13 cellular contexts compared by ENCODE assay signal in genomic region chr7:95395755-95396135, GRCh38. TPM values are rescaled to one million over a fixed set of nuclear protein-coding genes. Genes with fewer than 3 reads are reported as not detected.
DNase-seq lines count a peak whose midpoint lies in the region; ATAC-seq, FAIRE-seq and TF ChIP-seq lines count a peak whose summit lies in the region.
"Had no signal": no experiment of that assay in that cellular context is flagged by ENCODE, and none has a peak within 500 bp of the region (broad histone marks: within the 10 kb centered on the region; RNA-seq: fewer than 3 reads in every experiment).

No MANE protein-coding gene starts in this region.

- dilution Hi-C loops in keratinocyte (cut with MboI; ENCODE audit: extremely low pct_ligation_motif_present, low sequenced_read_pairs) = no loop called here

- POLR2A ChIA-PET in activated CD8-positive, alpha-beta T cell treated with anti-CD3 and anti-CD28 coated beads for 36 hours (lab: Charles Lee) = no interaction called here

- H2AFZ ChIP-seq in keratinocyte (ENCODE audit: control insufficient read depth, low read length) = peak overlapping the region; percentile 72

- H3K36me3 Mint-ChIP-seq in activated T-cell treated with anti-CD3 and anti-CD28 coated beads, Interleukin-2, amount 50 U/mL, for 24 hours (ENCODE audit: low read depth) = no peaks in the 10 kb centered on the region
- no peaks in the 10 kb centered on the region for H3K36me3 Mint-ChIP-seq in activated CD8-positive, alpha-beta T cell treated with anti-CD3 and anti-CD28 coated beads for 36 hours (ENCODE audit: low read depth)

- H3K79me2 ChIP-seq in keratinocyte (ENCODE audit: control insufficient read depth, insufficient read depth, low read length) = no peaks in the 10 kb centered on the region

- FAIRE-seq in keratinocyte (lab: Jason Lieb, UNC) = no peak

- no peak for TF ChIP-seq CTCF in activated CD8-positive, alpha-beta T cell treated with anti-CD3 and anti-CD28 coated beads for 36 hours (IDR thresholded peaks at IDR 0.05)
- no peak for TF ChIP-seq CTCF in keratinocyte (optimal IDR thresholded peaks at IDR 0.05 in 1 of 3, IDR thresholded peaks at IDR 0.05 in 1 of 3, conservative IDR thresholded peaks at IDR 0.05 in 1 of 3; ENCODE audit: extremely low read depth in 1 of 3, insufficient read depth in 2 of 3, low read length in 3 of 3)

- H3K4me3 ChIP-seq in keratinocyte (ENCODE audit: control insufficient read depth in 2 of 3, extremely low read depth in 1 of 3, insufficient read depth in 2 of 3, low read depth in 1 of 3, low read length in 3 of 3) = peak overlapping the region; percentile 53 to 75 (median 53)
- peak overlapping the region; percentile 62 to 73 (median 70) for H3K4me3 ChIP-seq in subcutaneous abdominal adipose tissue (ENCODE audit: low read depth in 1 of 5, low read length in 5 of 5)
- H3K4me3 ChIP-seq: SJCRH30 had no signal

- no peak for ATAC-seq in activated CD8-positive, alpha-beta T cell treated with anti-CD3 and anti-CD28 coated beads for 36 hours
- ATAC-seq in GM21381 (IDR thresholded peaks at IDR 0.05; ENCODE audit: unreplicated experiment) = no peak

- H3K9me3 ChIP-seq in keratinocyte (ENCODE audit: control insufficient read depth, low read depth, low read length) (no peaks in the 10 kb centered on the region), subcutaneous abdominal adipose tissue (ENCODE audit: control insufficient read depth in 5 of 5, low read length in 5 of 5) (no peaks in the 10 kb centered on the region)
- H3K9me3 ChIP-seq: SJCRH30 had no signal

- H3K4me1 Mint-ChIP-seq in activated T-cell treated with anti-CD3 and anti-CD28 coated beads, Interleukin-2, amount 50 U/mL, for 24 hours (ENCODE audit: low read depth) = peaks cover 9% of the 10 kb centered on the region
- H3K4me1 Mint-ChIP-seq in activated CD8-positive, alpha-beta T cell treated with anti-CD3 and anti-CD28 coated beads for 36 hours (ENCODE audit: low read depth) = peaks cover 3% of the 10 kb centered on the region

- H3K4me1 ChIP-seq in keratinocyte (ENCODE audit: control insufficient read depth, extremely low read depth, insufficient read depth, low read length) (peaks cover 7% of the 10 kb centered on the region), subcutaneous abdominal adipose tissue (ENCODE audit: control insufficient read depth in 5 of 5, insufficient read depth in 5 of 5, low read length in 5 of 5) (peaks cover 0 to 17% (median 10%) of the 10 kb centered on the region in 5 donors)

- no peaks in the 10 kb centered on the region for H3K9me3 Mint-ChIP-seq in activated T-cell treated with anti-CD3 and anti-CD28 coated beads, Interleukin-2, amount 50 U/mL, for 24 hours
- no peaks in the 10 kb centered on the region for H3K9me3 Mint-ChIP-seq in activated CD8-positive, alpha-beta T cell treated with anti-CD3 and anti-CD28 coated beads for 36 hours

- H3K9ac ChIP-seq in keratinocyte (ENCODE audit: control insufficient read depth, extremely low read depth, insufficient read depth, low read length) (peak overlapping the region; percentile 67), subcutaneous abdominal adipose tissue (ENCODE audit: low read length in 5 of 5) (peak overlapping the region in 2 of 5 donors; percentile 68 to 69)

- H3K36me3 ChIP-seq in keratinocyte (ENCODE audit: control insufficient read depth in 2 of 2, extremely low read depth in 1 of 2, insufficient read depth in 2 of 2, low read length in 2 of 2) (no peaks in the 10 kb centered on the region), subcutaneous abdominal adipose tissue (ENCODE audit: control insufficient read depth in 5 of 5, insufficient read depth in 5 of 5, low read length in 5 of 5) (no peaks in the 10 kb centered on the region)
- H3K36me3 ChIP-seq: SJCRH30 had no signal

- H3K27ac Mint-ChIP-seq in activated T-cell treated with anti-CD3 and anti-CD28 coated beads, Interleukin-2, amount 50 U/mL, for 24 hours = no peak overlapping the region
- no peak overlapping the region for H3K27ac Mint-ChIP-seq in activated CD8-positive, alpha-beta T cell treated with anti-CD3 and anti-CD28 coated beads for 36 hours

- no peak for DNase-seq in activated T-cell treated with anti-CD3 and anti-CD28 coated beads, Interleukin-2, amount 50 U/mL, for 24 hours
- no peak for DNase-seq in activated T-cell treated with anti-CD3 and anti-CD28 coated beads, Interleukin-2, amount 50 U/mL, for 48 hours
- no peak for DNase-seq in activated CD8-positive, alpha-beta T cell treated with anti-CD3 and anti-CD28 coated beads for 36 hours
- DNase-seq in keratinocyte (ENCODE audit: low read depth, low spot score) = no peak
- DNase-seq in NCI-H187 treated with DMSO at 0.1 percent for 48 hours (lab: John Stamatoyannopoulos, UW) = no peak
- DNase-seq in NOMO-1 treated with dmso at 0.1 percent for 144 hours (lab: John Stamatoyannopoulos, UW; ENCODE audit: unreplicated experiment) = no peak
- DNase-seq: NCI-H2107, SJCRH30 had no signal

- H3K27ac ChIP-seq in keratinocyte (ENCODE audit: control insufficient read depth, insufficient read depth, low read length) (no peak overlapping the region), subcutaneous abdominal adipose tissue (ENCODE audit: low read depth, low read length) (no peak overlapping the region)
- H3K27ac ChIP-seq: SJCRH30 had no signal

- CTCF ChIA-PET in activated CD8-positive, alpha-beta T cell treated with anti-CD3 and anti-CD28 coated beads for 36 hours (lab: Charles Lee) = interaction anchor here (0.8 to 4.9 kb wide), 11 partner anchors 11 to 295 kb away, joined by 3 to 36 read pairs (median 4); no protein-coding TSS in a partner anchor

- intact Hi-C loops in activated CD8-positive, alpha-beta T cell treated with anti-CD3 and anti-CD28 coated beads for 36 hours (cut with micrococcal nuclease) = no loop called here

- H3K9me1 ChIP-seq in keratinocyte (ENCODE audit: control insufficient read depth, extremely low read depth, insufficient read depth, low read length) = no peaks in the 10 kb centered on the region

- peaks cover 48% of the 10 kb centered on the region for H3K27me3 Mint-ChIP-seq in activated T-cell treated with anti-CD3 and anti-CD28 coated beads, Interleukin-2, amount 50 U/mL, for 24 hours
- H3K27me3 Mint-ChIP-seq in activated CD8-positive, alpha-beta T cell treated with anti-CD3 and anti-CD28 coated beads for 36 hours = peaks cover 35% of the 10 kb centered on the region

- peak overlapping the region; percentile 55 for H3K4me2 ChIP-seq in keratinocyte (ENCODE audit: control insufficient read depth, extremely low read depth, insufficient read depth, low read depth, low read length)

- no peaks in the 10 kb centered on the region for H4K20me1 ChIP-seq in keratinocyte (ENCODE audit: control insufficient read depth, extremely low read depth, insufficient read depth, low read length)

- H3K4me3 Mint-ChIP-seq in activated T-cell treated with anti-CD3 and anti-CD28 coated beads, Interleukin-2, amount 50 U/mL, for 24 hours = peak overlapping the region; percentile 66
- peak overlapping the region; percentile 62 for H3K4me3 Mint-ChIP-seq in activated CD8-positive, alpha-beta T cell treated with anti-CD3 and anti-CD28 coated beads for 36 hours

- H3K27me3 ChIP-seq in keratinocyte (ENCODE audit: control insufficient read depth, extremely low read depth, insufficient read depth, low read length) = no peaks in the 10 kb centered on the region
- peaks cover 0 to 6% (median 0%) of the 10 kb centered on the region in 5 donors for H3K27me3 ChIP-seq in subcutaneous abdominal adipose tissue (ENCODE audit: control insufficient read depth in 5 of 5, insufficient read depth in 4 of 5, low read length in 5 of 5)
- H3K27me3 ChIP-seq: SJCRH30 had no signal

RNA-seq across cellular contexts. Expression of gene PON3, which starts 0.4 kb away (rescaled TPM):
- not detected for total RNA-seq in activated CD8-positive, alpha-beta T cell treated with anti-CD3 and anti-CD28 coated beads for 36 hours
- polyA plus RNA-seq in keratinocyte = 0.46 to 0.85 TPM (median 0.51 TPM) in 3 replicates
- polyA plus RNA-seq in keratinocyte (2011; ENCODE audit: low read depth) = not detected
- 0.42 and 0.80 TPM in 2 replicates for polyA plus RNA-seq in keratinocyte (2011; cell fraction: cytosol; rRNA removed)
- polyA plus RNA-seq in keratinocyte (2011; cell fraction: nucleus; rRNA removed) = 0.84 and 1.4 TPM in 2 replicates
- polyA plus RNA-seq in keratinocyte (2012; ENCODE audit: low replicate concordance) = 0.27 and 0.52 TPM in 2 replicates
- polyA minus RNA-seq in keratinocyte = 0.66 to 1.0 TPM in 2 of 3 replicates, not detected in the other
- not detected for polyA minus RNA-seq in keratinocyte (2011; cell fraction: cytosol; rRNA and poly(A)+ RNA removed)
- polyA minus RNA-seq in keratinocyte (2011; cell fraction: nucleus; rRNA and poly(A)+ RNA removed) = 1.3 and 1.5 TPM in 2 replicates
- total RNA-seq: activated CD8-positive, alpha-beta memory T cell treated with anti-CD3 and anti-CD28 coated beads for 36 hours; HT1080; myocyte; SJCRH30 had no signal

RNA-seq across cellular contexts. Expression of gene PON2, which starts 39.1 kb away (rescaled TPM):
- total RNA-seq in activated CD8-positive, alpha-beta T cell treated with anti-CD3 and anti-CD28 coated beads for 36 hours = 1 to 10 TPM; 3.5 to 3.7 TPM
- 59.5 to 98.1 TPM (median 87.1 TPM) in 3 replicates for polyA plus RNA-seq in keratinocyte
- 19.0 TPM for polyA plus RNA-seq in keratinocyte (2011; ENCODE audit: low read depth)
- polyA plus RNA-seq in keratinocyte (2011; cell fraction: cytosol; rRNA removed) = 45.8 and 98.6 TPM in 2 replicates
- polyA plus RNA-seq in keratinocyte (2011; cell fraction: nucleus; rRNA removed) = 137 and 162 TPM in 2 replicates
- 29.3 and 49.0 TPM in 2 replicates for polyA plus RNA-seq in keratinocyte (2012; ENCODE audit: low replicate concordance)
- 6.8 to 35.3 TPM (median 34.1 TPM) in 3 replicates for polyA minus RNA-seq in keratinocyte
- 37.6 TPM for polyA minus RNA-seq in keratinocyte (2011; cell fraction: cytosol; rRNA and poly(A)+ RNA removed)
- 32.7 and 63.7 TPM in 2 replicates for polyA minus RNA-seq in keratinocyte (2011; cell fraction: nucleus; rRNA and poly(A)+ RNA removed)
